Comparison of ENCODE assay signal across 8 cellular contexts in the genomic region with DNA sequence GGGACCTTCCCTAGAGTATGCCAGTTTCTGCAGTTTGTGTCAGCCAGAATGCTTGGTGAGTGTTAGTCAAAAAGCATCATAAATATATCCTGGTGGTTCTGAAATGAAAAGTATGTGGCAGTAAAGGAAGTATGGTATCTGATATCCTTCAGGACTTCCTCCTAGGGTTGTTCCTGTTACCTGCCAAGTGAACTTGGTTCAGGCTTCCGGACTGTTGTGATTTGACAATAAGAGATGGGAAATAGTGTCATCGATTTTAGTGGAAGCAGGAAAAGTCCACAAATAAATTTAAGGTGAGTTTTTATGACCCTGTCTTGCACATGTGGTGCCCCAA. TPM values are rescaled to one million over a fixed set of nuclear protein-coding genes. Genes with fewer than 3 reads are reported as not detected.
DNase-seq lines count a peak whose midpoint lies in the region; ATAC-seq, FAIRE-seq and TF ChIP-seq lines count a peak whose summit lies in the region.

No MANE protein-coding gene starts in this region.

- H3K9me3 Mint-ChIP-seq in mesothelial cell of epicardium: no peaks in the 10 kb centered on the region

- H3K4me3 Mint-ChIP-seq in mesothelial cell of epicardium: peak overlapping the region; percentile 96

- H3K4me1 Mint-ChIP-seq in mesothelial cell of epicardium: peaks cover 71% of the 10 kb centered on the region

- WGBS in heart left ventricle, 4 donors: 13 to 23% (median 18%) methylated on average over 2 of the region's 2 CpGs
- 21 to 37% methylated on average over 2 of the region's 2 CpGs for WGBS in lower leg skin, 2 donors

- H3K27ac ChIP-seq in heart left ventricle (peak overlapping the region in 11 of 12 donors; percentile 90 to 97 (median 94)), uterus (peak overlapping the region; percentile 96 to 98)

- no peaks in the 10 kb centered on the region for H3K36me3 Mint-ChIP-seq in mesothelial cell of epicardium

- TF ChIP-seq POLR2A in heart left ventricle (IDR thresholded peaks at IDR 0.05) (no peak), uterus (IDR thresholded peaks at IDR 0.05) (no peak), lower leg skin (IDR thresholded peaks at IDR 0.05) (no peak)

- H3K36me3 ChIP-seq in heart left ventricle (no peaks in the 10 kb centered on the region), bronchial epithelial cell (ENCODE audit: control insufficient read depth, insufficient read depth, low read length) (no peaks in the 10 kb centered on the region), uterus (no peaks in the 10 kb centered on the region)

- peaks cover 0 to 12% (median 0%) of the 10 kb centered on the region in 9 donors for H3K27me3 ChIP-seq in heart left ventricle
- no peaks in the 10 kb centered on the region for H3K27me3 ChIP-seq in bronchial epithelial cell (ENCODE audit: control insufficient read depth, insufficient read depth, low read length)
- no peaks in the 10 kb centered on the region for H3K27me3 ChIP-seq in uterus

- TF ChIP-seq CTCF in heart left ventricle (IDR thresholded peaks at IDR 0.05) (no peak), bronchial epithelial cell (IDR thresholded peaks at IDR 0.05; ENCODE audit: insufficient read depth, low read length, severe bottlenecking) (no peak), mesothelial cell of epicardium (IDR thresholded peaks at IDR 0.05; ENCODE audit: unreplicated experiment) (no peak), uterus (IDR thresholded peaks at IDR 0.05) (no peak), lower leg skin (IDR thresholded peaks at IDR 0.05) (no peak)

- no peaks in the 10 kb centered on the region for H3K27me3 Mint-ChIP-seq in mesothelial cell of epicardium (ENCODE audit: low read depth)

- no peaks in the 10 kb centered on the region for H3K9me3 ChIP-seq in heart left ventricle
- H3K9me3 ChIP-seq in uterus: no peaks in the 10 kb centered on the region

- intact Hi-C loops in heart left ventricle (cut with DNase I): loop anchor here in 2 of 10 donors (5.0 kb wide), 2 partner anchors 42 to 62 kb away; no protein-coding TSS in a partner anchor
- intact Hi-C loops in left cardiac atrium (cut with DNase I): loop anchor here in 1 of 2 donors (5.0 kb wide), 1 partner anchor 62 kb away; no protein-coding TSS in a partner anchor
- intact Hi-C loops in uterus (cut with DNase I; ENCODE audit: low total_unique reads): no loop called here
- intact Hi-C loops in lower leg skin (cut with DNase I; ENCODE audit: low total_unique reads): no loop called here
- intact Hi-C loops in sciatic nerve (cut with DNase I): no loop called here

- DNase-seq in heart left ventricle (no peak), left cardiac atrium (no peak), bronchial epithelial cell (ENCODE audit: low read depth) (no peak), mesothelial cell of epicardium (ENCODE audit: low spot score in 2 of 2, unreplicated experiment in 2 of 2) (no peak), uterus (peak in 1 of 2 donors; percentile 22), lower leg skin (ENCODE audit: low spot score in 2 of 2) (no peak), sciatic nerve (ENCODE audit: low spot score) (no peak)

- no peak for FAIRE-seq in bronchial epithelial cell (lab: Jason Lieb, UNC)

- ATAC-seq in heart left ventricle (no peak), left cardiac atrium (no peak), sciatic nerve (no peak), GM21447 (IDR thresholded peaks at IDR 0.05; ENCODE audit: unreplicated experiment) (no peak)

- H3K4me1 ChIP-seq in heart left ventricle (peaks cover 0 to 65% (median 40%) of the 10 kb centered on the region in 12 donors), uterus (no peaks in the 10 kb centered on the region)

- H3K27ac Mint-ChIP-seq in mesothelial cell of epicardium: peak overlapping the region; percentile 97

- H3K4me3 ChIP-seq in heart left ventricle (peak overlapping the region; percentile 64 to 93 (median 86)), bronchial epithelial cell (ENCODE audit: low read depth, low read length) (peak overlapping the region; percentile 89), uterus (peak overlapping the region; percentile 62 to 86), lower leg skin (ENCODE audit: low read depth, poor library complexity, severe bottlenecking) (no peak overlapping the region)

RNA-seq across cellular contexts. Expression of gene TANC1, which starts 2.0 kb away (rescaled TPM):
- total RNA-seq in heart left ventricle (10 to 100 TPM; 41.2 to 91.1 (median 74.0) TPM), left cardiac atrium (10 to 100 TPM; 38.6 to 80.7 TPM), bronchial epithelial cell (29.5 and 34.1 TPM in 2 replicates), mesothelial cell of epicardium (132 to 138 TPM (median 134 TPM) in 3 replicates), uterus (10 to 100 TPM; 34.7 to 92.7 (median 67.4) TPM), lower leg skin (100 to 1,000 TPM in 2 of 4 donors, 10 to 100 TPM in 2; 65.8 to 111 (median 93.6) TPM), sciatic nerve (50.3 TPM)
- polyA plus RNA-seq in heart left ventricle: 10 to 100 TPM; 26.6 to 43.8 TPM
